6 cellular contexts compared by ENCODE assay signal in the genomic region with DNA sequence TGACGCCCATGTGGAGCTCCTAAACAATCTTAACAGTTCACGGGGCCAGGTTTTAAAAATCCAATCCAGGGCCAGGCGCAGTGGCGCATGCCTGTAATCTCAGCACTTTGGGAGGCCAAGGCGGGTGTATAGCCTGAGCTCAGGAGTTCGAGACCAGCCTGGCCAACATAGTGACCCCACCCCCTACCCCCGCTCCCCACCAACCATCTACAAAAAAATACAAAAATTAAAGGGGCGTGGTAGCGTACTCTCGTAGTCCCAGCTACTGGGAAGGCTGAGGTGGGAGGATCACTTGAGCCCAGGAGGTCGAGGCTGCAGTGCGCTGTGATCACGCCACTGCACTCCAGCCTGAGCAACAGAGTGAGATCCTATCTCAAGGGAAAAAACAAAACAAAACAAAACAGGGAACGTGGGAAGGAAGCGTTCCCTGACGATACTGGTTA. TPM values are rescaled to one million over a fixed set of nuclear protein-coding genes. Genes with fewer than 3 reads are reported as not detected.
DNase-seq lines count a peak whose midpoint lies in the region; ATAC-seq and TF ChIP-seq lines count a peak whose summit lies in the region.

No MANE protein-coding gene starts in this region.

- H3K4me1 ChIP-seq in heart left ventricle, result peaks cover 3 to 28% (median 23%) of the 10 kb centered on the region in 12 donors
- peaks cover 6 to 33% (median 28%) of the 10 kb centered on the region in 4 donors for H3K4me1 ChIP-seq in tibial artery

- peak overlapping the region; percentile 77 to 99 (median 92) for H3K4me3 ChIP-seq in heart left ventricle
- H3K4me3 ChIP-seq in tibial artery, result peak overlapping the region; percentile 97 to 98

- H3K9me3 Mint-ChIP-seq in activated CD4-positive, alpha-beta T cell treated with anti-CD3 and anti-CD28 coated beads, Interleukin-2, amount 10 ng/mL, durations not matched to agents 24 days and 14 days, result no peaks in the 10 kb centered on the region

- peak in 1 of 4 donors; percentile 1 for ATAC-seq in heart left ventricle
- ATAC-seq in HG02571 (IDR thresholded peaks at IDR 0.05; ENCODE audit: unreplicated experiment), result no peak

- H3K27me3 Mint-ChIP-seq in activated CD4-positive, alpha-beta T cell treated with anti-CD3 and anti-CD28 coated beads, Interleukin-2, amount 10 ng/mL, durations not matched to agents 24 days and 14 days, result peaks cover 1% of the 10 kb centered on the region

- H3K27ac ChIP-seq in heart left ventricle (peak overlapping the region; percentile 57 to 96 (median 90)), tibial artery (peak overlapping the region; percentile 88 to 95)

- H3K36me3 ChIP-seq in heart left ventricle, result peaks cover 4 to 25% (median 21%) of the 10 kb centered on the region in 9 donors
- peaks cover 18 to 22% (median 21%) of the 10 kb centered on the region in 3 donors for H3K36me3 ChIP-seq in tibial artery

- peaks cover 41% of the 10 kb centered on the region for H3K4me1 Mint-ChIP-seq in activated CD4-positive, alpha-beta T cell treated with anti-CD3 and anti-CD28 coated beads, Interleukin-2, amount 10 ng/mL, durations not matched to agents 24 days and 14 days

- peaks cover 33% of the 10 kb centered on the region for H3K36me3 Mint-ChIP-seq in activated CD4-positive, alpha-beta T cell treated with anti-CD3 and anti-CD28 coated beads, Interleukin-2, amount 10 ng/mL, durations not matched to agents 24 days and 14 days (ENCODE audit: low read depth)

- TF ChIP-seq CTCF in heart left ventricle (IDR thresholded peaks at IDR 0.05) (no peak), tibial artery (IDR thresholded peaks at IDR 0.05) (no peak)

- TF ChIP-seq POLR2A in heart left ventricle (IDR thresholded peaks at IDR 0.05), result no peak

- no peaks in the 10 kb centered on the region for H3K9me3 ChIP-seq in heart left ventricle
- no peaks in the 10 kb centered on the region for H3K9me3 ChIP-seq in tibial artery

- WGBS in heart left ventricle, 4 donors, result 52 to 58% (median 56%) methylated on average over 16 of the region's 16 CpGs

- no peaks in the 10 kb centered on the region for H3K27me3 ChIP-seq in heart left ventricle
- H3K27me3 ChIP-seq in tibial artery, result peaks cover 0 to 15% of the 10 kb centered on the region in 2 donors

- no peak for DNase-seq in activated CD4-positive, alpha-beta T cell treated with anti-CD3 and anti-CD28 coated beads, Interleukin-2, amount 10 ng/mL, durations not matched to agents 24 days and 14 days
- no peak for DNase-seq in activated CD4-positive, alpha-beta T cell treated with anti-CD3 and anti-CD28 coated beads, Interleukin-2, amount 50 U/mL, for 4 hours
- DNase-seq in heart left ventricle (no peak), tibial artery (no peak), AML-193 (lab: John Stamatoyannopoulos, UW) (no peak)

- H3K4me3 Mint-ChIP-seq in activated CD4-positive, alpha-beta T cell treated with anti-CD3 and anti-CD28 coated beads, Interleukin-2, amount 10 ng/mL, durations not matched to agents 24 days and 14 days, result peak overlapping the region; percentile 90

- peak overlapping the region; percentile 95 for H3K27ac Mint-ChIP-seq in activated CD4-positive, alpha-beta T cell treated with anti-CD3 and anti-CD28 coated beads, Interleukin-2, amount 10 ng/mL, durations not matched to agents 24 days and 14 days

- intact Hi-C loops in activated CD4-positive, alpha-beta T cell treated with anti-CD3 and anti-CD28 coated beads, Interleukin-2, amount 10 ng/mL, durations not matched to agents 24 days and 14 days (cut with micrococcal nuclease), result loop anchor here (1.0 to 2.0 kb wide), 6 partner anchors 33 to 102 kb away; a partner anchor contains a TSS
- intact Hi-C loops in heart left ventricle (cut with DNase I), result loop anchor here (1.0 to 5.0 kb wide), 10 partner anchors 36 to 74 kb away; a partner anchor contains a TSS
- intact Hi-C loops in tibial artery (cut with DNase I; ENCODE audit: low total_unique reads), result loop anchor here (5.0 kb wide), 2 partner anchors 39 to 41 kb away; a partner anchor contains a TSS

RNA-seq across cellular contexts. Expression of a gene that starts 0.7 kb away (rescaled TPM):
- 99.1 and 104 TPM in 2 replicates for total RNA-seq in activated CD4-positive, alpha-beta T cell treated with anti-CD3 and anti-CD28 coated beads, Interleukin-2, amount 10 ng/mL, durations not matched to agents 24 days and 14 days
- total RNA-seq in heart left ventricle, result 10 to 100 TPM; 21.6 to 57.2 (median 31.1) TPM
- polyA plus RNA-seq in heart left ventricle, result 10 to 100 TPM; 40.4 to 70.1 TPM

RNA-seq across cellular contexts. Expression of a gene that starts 15.6 kb away (rescaled TPM):
- not detected in 2 replicates for total RNA-seq in activated CD4-positive, alpha-beta T cell treated with anti-CD3 and anti-CD28 coated beads, Interleukin-2, amount 10 ng/mL, durations not matched to agents 24 days and 14 days
- under 1 TPM in 1 of 9 donors, not detected in 8; 0.51 TPM for total RNA-seq in heart left ventricle
- not detected for polyA plus RNA-seq in heart left ventricle

RNA-seq across cellular contexts. Expression of a gene that starts 41.1 kb away (rescaled TPM):
- total RNA-seq in activated CD4-positive, alpha-beta T cell treated with anti-CD3 and anti-CD28 coated beads, Interleukin-2, amount 10 ng/mL, durations not matched to agents 24 days and 14 days, result 64.9 and 75.9 TPM in 2 replicates
- 10 to 100 TPM; 13.0 to 25.2 (median 20.7) TPM for total RNA-seq in heart left ventricle
- 10 to 100 TPM; 12.9 to 44.0 TPM for polyA plus RNA-seq in heart left ventricle

RNA-seq across cellular contexts. Expression of a gene that starts 41.5 kb away (rescaled TPM):
- total RNA-seq in activated CD4-positive, alpha-beta T cell treated with anti-CD3 and anti-CD28 coated beads, Interleukin-2, amount 10 ng/mL, durations not matched to agents 24 days and 14 days, result 291 and 298 TPM in 2 replicates
- total RNA-seq in heart left ventricle, result 100 to 1,000 TPM in 7 of 9 donors, 10 to 100 TPM in 2; 68.7 to 227 (median 187) TPM
- polyA plus RNA-seq in heart left ventricle, result 100 to 1,000 TPM; 220 to 345 TPM

RNA-seq across cellular contexts. Expression of a gene that starts 41.6 kb away (rescaled TPM):
- total RNA-seq in activated CD4-positive, alpha-beta T cell treated with anti-CD3 and anti-CD28 coated beads, Interleukin-2, amount 10 ng/mL, durations not matched to agents 24 days and 14 days, result 113 and 117 TPM in 2 replicates
- 100 to 1,000 TPM in 4 of 9 donors, 10 to 100 TPM in 5; 76.5 to 144 (median 96.9) TPM for total RNA-seq in heart left ventricle
- polyA plus RNA-seq in heart left ventricle, result 100 to 1,000 TPM; 168 to 180 TPM
